ENCODE assay signal across 18 cellular contexts in genomic region chr19:58128041-58128685, GRCh38. TPM values are rescaled to one million over a fixed set of nuclear protein-coding genes. Genes with fewer than 3 reads are reported as not detected.
DNase-seq lines count a peak whose midpoint lies in the region; ATAC-seq and TF ChIP-seq lines count a peak whose summit lies in the region.
"Had no signal": no experiment of that assay in that cellular context is flagged by ENCODE, and none has a peak within 500 bp of the region (broad histone marks: within the 10 kb centered on the region; RNA-seq: fewer than 3 reads in every experiment).

No MANE protein-coding gene starts in this region.

- H3K27me3 ChIP-seq in SJCRH30 (no peaks in the 10 kb centered on the region), iPS-20b (ENCODE audit: insufficient read depth, low read length) (no peaks in the 10 kb centered on the region), thoracic aorta (replicated peaks; ENCODE audit: insufficient read depth) (no peaks in the 10 kb centered on the region)
- H3K27me3 ChIP-seq: colonic mucosa, upper lobe of left lung had no signal

- H3K9me3 ChIP-seq in SJCRH30 (replicated peaks): peaks cover 50% of the 10 kb centered on the region
- peaks cover 97% of the 10 kb centered on the region for H3K9me3 ChIP-seq in iPS-20b (ENCODE audit: insufficient read depth, low read depth, low read length)
- H3K9me3 ChIP-seq in thoracic aorta: peaks cover 100% of the 10 kb centered on the region

- H3K36me3 ChIP-seq in SJCRH30 (peaks cover 46% of the 10 kb centered on the region), iPS-20b (ENCODE audit: insufficient read depth, low read depth, low read length) (peaks cover 46% of the 10 kb centered on the region), thoracic aorta (peaks cover 69% of the 10 kb centered on the region)

- no peak overlapping the region for H3K9ac ChIP-seq in iPS-20b (ENCODE audit: low read depth, low read length)

- no peak for TF ChIP-seq CTCF in thoracic aorta (IDR thresholded peaks at IDR 0.05)

- no peak overlapping the region for H3K27ac ChIP-seq in SJCRH30
- H3K27ac ChIP-seq in iPS-20b (ENCODE audit: low read length): no peak overlapping the region
- H3K27ac ChIP-seq in thoracic aorta: no peak overlapping the region
- H3K27ac ChIP-seq: colonic mucosa, epithelial cell of prostate, gastrocnemius medialis, upper lobe of left lung had no signal

- H3K4me3 ChIP-seq in SJCRH30: no peak overlapping the region
- H3K4me3 ChIP-seq in iPS-20b (ENCODE audit: low read length): peak overlapping the region; percentile 28
- H3K4me3 ChIP-seq in thoracic aorta: peak overlapping the region; percentile 29
- H3K4me3 ChIP-seq: colonic mucosa, upper lobe of left lung had no signal

- no peaks in the 10 kb centered on the region for H3K4me1 ChIP-seq in SJCRH30
- no peaks in the 10 kb centered on the region for H3K4me1 ChIP-seq in iPS-20b (ENCODE audit: insufficient read depth, low read length)
- no peaks in the 10 kb centered on the region for H3K4me1 ChIP-seq in thoracic aorta (ENCODE audit: control insufficient read depth in 1 of 2, low read depth in 2 of 2)
- H3K4me1 ChIP-seq: colonic mucosa, gastrocnemius medialis, upper lobe of left lung had no signal

- peak; percentile 1 for DNase-seq in NCI-H82 (lab: John Stamatoyannopoulos, UW)
- no peak for DNase-seq in NCI-H82 treated with DMSO at 0.1 percent for 48 hours (lab: John Stamatoyannopoulos, UW; ENCODE audit: unreplicated experiment)
- peak; percentile 17 to 28 for DNase-seq in SJCRH30
- no peak for DNase-seq in thoracic aorta (ENCODE audit: low spot score)
- DNase-seq in NCI-H1105 (lab: John Stamatoyannopoulos, UW): no peak
- DNase-seq in cerebellar cortex (ENCODE audit: low spot score): no peak
- DNase-seq in NCI-H1694 treated with DMSO at 0.1 percent for 48 hours (lab: John Stamatoyannopoulos, UW): no peak
- DNase-seq: activated CD4-positive, alpha-beta T cell treated with anti-CD3 and anti-CD28 coated beads, Interleukin-2, amount 10 ng/mL, durations not matched to agents 7 days and 5 days; colonic mucosa; gastrocnemius medialis; GDM1; NCI-H2107; NCI-H69; stimulated activated naive CD4-positive, alpha-beta T cell treated with Interleukin-2 at 50 U/mL for 16 hours; upper lobe of left lung had no signal

- no peak for ATAC-seq in thoracic aorta (ENCODE audit: insufficient number of reproducible peaks, low FRiP score, low read depth)
- ATAC-seq: gastrocnemius medialis, Panc1 had no signal

RNA-seq across cellular contexts. Expression of gene ZNF329, which starts 22.4 kb away (rescaled TPM):
- 9.3 and 9.7 TPM in 2 replicates for total RNA-seq in SJCRH30 (2014; rRNA removed; shearing (Covaris generic))
- 10 to 100 TPM in 1 of 2 donors, 1 to 10 TPM in 1; 6.8 to 10.6 TPM for total RNA-seq in thoracic aorta

RNA-seq across cellular contexts. Expression of gene ZSCAN18, which starts 30.1 kb away (rescaled TPM):
- 17.5 and 17.9 TPM in 2 replicates for total RNA-seq in SJCRH30 (2014; rRNA removed; shearing (Covaris generic))
- 100 to 1,000 TPM in 1 of 2 donors, 10 to 100 TPM in 1; 90.9 to 102 TPM for total RNA-seq in thoracic aorta

RNA-seq across cellular contexts. Expression of gene ZNF274, which starts 54.7 kb away (rescaled TPM):
- 19.3 and 23.3 TPM in 2 replicates for total RNA-seq in SJCRH30 (2014; rRNA removed; shearing (Covaris generic))
- total RNA-seq in thoracic aorta: 10 to 100 TPM; 26.4 to 32.6 TPM

Comparison
In these comparisons a context has a peak if more than half of its experiments do, and no peak if none do; other contexts are left out.
1. DNase-seq: peak in NCI-H82 (single experiment) and SJCRH30 (2 of 2); none in NCI-H82 treated with DMSO at 0.1 percent for 48 hours (single experiment), thoracic aorta (single experiment), NCI-H1105 (single experiment), cerebellar cortex (single experiment) and NCI-H1694 treated with DMSO at 0.1 percent for 48 hours (single experiment).